Comparison of ENCODE assay signal across 2 cellular contexts in the genomic region with DNA sequence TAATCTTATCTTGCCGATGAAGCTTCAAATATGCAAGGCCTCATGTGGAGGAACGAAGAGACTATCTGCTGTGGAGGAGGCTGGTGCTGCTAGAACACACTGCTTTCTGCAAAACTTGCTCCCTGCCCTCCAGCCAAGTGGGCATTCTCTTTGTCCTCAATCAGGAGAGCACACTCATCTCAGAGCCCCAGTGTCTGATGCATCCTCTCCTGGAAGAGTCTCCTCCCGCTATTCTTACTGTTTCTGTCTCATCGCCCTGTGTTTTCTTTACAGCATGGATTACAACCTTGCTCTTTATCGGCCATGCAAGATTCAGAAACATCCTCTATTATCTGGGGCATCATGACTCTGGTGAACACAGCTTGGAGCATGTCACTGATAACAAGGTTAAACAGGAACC.
TF ChIP-seq lines count a peak whose summit lies in the region.

No MANE protein-coding gene starts in this region.

TF ChIP-seq in SK-N-SH, 30 proteins besides CTCF, POLR2A, EP300 and RAD21 (continued from another document):
- TF ChIP-seq, protein P1, sequence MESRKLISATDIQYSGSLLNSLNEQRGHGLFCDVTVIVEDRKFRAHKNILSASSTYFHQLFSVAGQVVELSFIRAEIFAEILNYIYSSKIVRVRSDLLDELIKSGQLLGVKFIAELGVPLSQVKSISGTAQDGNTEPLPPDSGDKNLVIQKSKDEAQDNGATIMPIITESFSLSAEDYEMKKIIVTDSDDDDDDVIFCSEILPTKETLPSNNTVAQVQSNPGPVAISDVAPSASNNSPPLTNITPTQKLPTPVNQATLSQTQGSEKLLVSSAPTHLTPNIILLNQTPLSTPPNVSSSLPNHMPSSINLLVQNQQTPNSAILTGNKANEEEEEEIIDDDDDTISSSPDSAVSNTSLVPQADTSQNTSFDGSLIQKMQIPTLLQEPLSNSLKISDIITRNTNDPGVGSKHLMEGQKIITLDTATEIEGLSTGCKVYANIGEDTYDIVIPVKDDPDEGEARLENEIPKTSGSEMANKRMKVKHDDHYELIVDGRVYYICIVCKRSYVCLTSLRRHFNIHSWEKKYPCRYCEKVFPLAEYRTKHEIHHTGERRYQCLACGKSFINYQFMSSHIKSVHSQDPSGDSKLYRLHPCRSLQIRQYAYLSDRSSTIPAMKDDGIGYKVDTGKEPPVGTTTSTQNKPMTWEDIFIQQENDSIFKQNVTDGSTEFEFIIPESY (IDR thresholded peaks at IDR 0.05; ENCODE audit: borderline replicate concordance, low read depth): no peak
- TF ChIP-seq, protein P2, sequence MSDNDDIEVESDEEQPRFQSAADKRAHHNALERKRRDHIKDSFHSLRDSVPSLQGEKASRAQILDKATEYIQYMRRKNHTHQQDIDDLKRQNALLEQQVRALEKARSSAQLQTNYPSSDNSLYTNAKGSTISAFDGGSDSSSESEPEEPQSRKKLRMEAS (IDR thresholded peaks at IDR 0.05; ENCODE audit: low read depth): no peak
- TF ChIP-seq NRF1 (IDR thresholded peaks at IDR 0.05; ENCODE audit: low read depth, low read length) (no peak), SIN3A (IDR thresholded peaks at IDR 0.05; ENCODE audit: borderline replicate concordance, low read depth, low read length) (no peak)

TF ChIP-seq in SK-N-SH treated with all-trans-retinoic acid at 6 μM for 48 hours, 23 proteins besides CTCF, POLR2A, EP300 and RAD21 (continued from another document):
- no peak for TF ChIP-seq ZNF8 (CRISPR knock-in tag; IDR thresholded peaks at IDR 0.05)
- no peak for TF ChIP-seq GLIS3 (CRISPR knock-in tag; IDR thresholded peaks at IDR 0.05)
- no peak for TF ChIP-seq TCF4 (CRISPR knock-in tag; IDR thresholded peaks at IDR 0.05; ENCODE audit: borderline replicate concordance)
- TF ChIP-seq, protein P3, sequence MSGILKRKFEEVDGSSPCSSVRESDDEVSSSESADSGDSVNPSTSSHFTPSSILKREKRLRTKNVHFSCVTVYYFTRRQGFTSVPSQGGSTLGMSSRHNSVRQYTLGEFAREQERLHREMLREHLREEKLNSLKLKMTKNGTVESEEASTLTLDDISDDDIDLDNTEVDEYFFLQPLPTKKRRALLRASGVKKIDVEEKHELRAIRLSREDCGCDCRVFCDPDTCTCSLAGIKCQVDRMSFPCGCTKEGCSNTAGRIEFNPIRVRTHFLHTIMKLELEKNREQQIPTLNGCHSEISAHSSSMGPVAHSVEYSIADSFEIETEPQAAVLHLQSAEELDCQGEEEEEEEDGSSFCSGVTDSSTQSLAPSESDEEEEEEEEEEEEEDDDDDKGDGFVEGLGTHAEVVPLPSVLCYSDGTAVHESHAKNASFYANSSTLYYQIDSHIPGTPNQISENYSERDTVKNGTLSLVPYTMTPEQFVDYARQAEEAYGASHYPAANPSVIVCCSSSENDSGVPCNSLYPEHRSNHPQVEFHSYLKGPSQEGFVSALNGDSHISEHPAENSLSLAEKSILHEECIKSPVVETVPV (CRISPR knock-in tag; IDR thresholded peaks at IDR 0.05): no peak
- TF ChIP-seq ARNTL (CRISPR knock-in tag; IDR thresholded peaks at IDR 0.05; ENCODE audit: borderline replicate concordance, low read depth): no peak
